Comparison of ENCODE assay signal across 8 cellular contexts in genomic region chr1:208235983-208236761, GRCh38. TPM values are rescaled to one million over a fixed set of nuclear protein-coding genes. Genes with fewer than 3 reads are reported as not detected.
DNase-seq lines count a peak whose midpoint lies in the region; ATAC-seq, FAIRE-seq and TF ChIP-seq lines count a peak whose summit lies in the region.

No MANE protein-coding gene starts in this region.

- no peak for DNase-seq in GM12891 (ENCODE audit: insufficient read length, low spot score)
- DNase-seq in NCI-H2029 (lab: John Stamatoyannopoulos, UW): peak; percentile 21
- DNase-seq in coronary artery (ENCODE audit: low spot score): peak; percentile 88
- no peak for DNase-seq in activated CD4-positive, CD25-positive, alpha-beta regulatory T cell (lab: John Stamatoyannopoulos, UW)
- DNase-seq in OCI-LY7 (ENCODE audit: low spot score): no peak

- intact Hi-C loops in OCI-LY7 (cut with micrococcal nuclease; ENCODE audit: unreplicated experiment): no loop called here

- no peaks in the 10 kb centered on the region for H4K20me1 ChIP-seq in OCI-LY7 (ENCODE audit: insufficient read depth, low read length)

- H3K9me3 ChIP-seq in mucosa of rectum (ENCODE audit: control insufficient read depth in 2 of 2, low read length in 2 of 2): no peaks in the 10 kb centered on the region
- no peaks in the 10 kb centered on the region for H3K9me3 ChIP-seq in OCI-LY7 (ENCODE audit: low read length)

- ATAC-seq in HG03095 (IDR thresholded peaks at IDR 0.05; ENCODE audit: unreplicated experiment): no peak
- ATAC-seq in HG03521 (IDR thresholded peaks at IDR 0.05; ENCODE audit: unreplicated experiment): no peak

- H3K4me1 ChIP-seq in mucosa of rectum (ENCODE audit: control insufficient read depth in 2 of 2, insufficient read depth in 2 of 2, low read length in 2 of 2): peaks cover 60 to 90% of the 10 kb centered on the region in 2 donors
- H3K4me1 ChIP-seq in OCI-LY7 (ENCODE audit: insufficient read depth, low read length, poor library complexity, severe bottlenecking): peaks cover 4% of the 10 kb centered on the region

- TF ChIP-seq POLR2A in GM12891 (IDR thresholded peaks at IDR 0.05; ENCODE audit: low read depth, low read length): no peak

- H3K4me3 ChIP-seq in coronary artery (peak overlapping the region; percentile 49), mucosa of rectum (ENCODE audit: low read length in 2 of 2) (peak overlapping the region; percentile 33 to 42), OCI-LY7 (ENCODE audit: low read depth, low read length, poor library complexity, severe bottlenecking) (no peak overlapping the region)

- peak overlapping the region; percentile 72 to 88 for H3K27ac ChIP-seq in coronary artery
- peak overlapping the region; percentile 75 to 76 for H3K27ac ChIP-seq in mucosa of rectum (ENCODE audit: low read depth in 2 of 2, low read length in 2 of 2)
- H3K27ac ChIP-seq in OCI-LY7 (ENCODE audit: low read depth, low read length, poor library complexity, severe bottlenecking): no peak overlapping the region

- CTCF ChIA-PET in OCI-LY7 (lab: Charles Lee; ENCODE audit: unreplicated experiment): interaction anchor here (0.7 kb wide), 1 partner anchor 9 kb away, joined by 3 read pairs; no protein-coding TSS in a partner anchor

- POLR2A ChIA-PET in OCI-LY7 (lab: Charles Lee): interaction anchor here (2.4 kb wide), 1 partner anchor 48 kb away, joined by 8 read pairs; no protein-coding TSS in a partner anchor

- H3K36me3 ChIP-seq in mucosa of rectum (ENCODE audit: control insufficient read depth in 2 of 2, insufficient read depth in 2 of 2, low read length in 2 of 2) (peaks cover 0 to under 1% of the 10 kb centered on the region in 2 donors), OCI-LY7 (ENCODE audit: insufficient read depth, low read length) (no peaks in the 10 kb centered on the region)

- H3K79me2 ChIP-seq in OCI-LY7 (ENCODE audit: insufficient read depth, low read depth, low read length): no peaks in the 10 kb centered on the region

- FAIRE-seq in GM12891 (lab: Jason Lieb, UNC): peak; percentile 66

- no TSS peak for BruUV-seq in OCI-LY7 (replicated peaks; lab: Mats Ljungman, UMichigan)

- H2AFZ ChIP-seq in OCI-LY7 (ENCODE audit: low read length): no peak overlapping the region

- H3K9ac ChIP-seq in mucosa of rectum (ENCODE audit: low read depth in 1 of 2, low read length in 2 of 2): peak overlapping the region; percentile 27 to 50

- H3K27me3 ChIP-seq in mucosa of rectum (ENCODE audit: control insufficient read depth in 2 of 2, insufficient read depth in 2 of 2, low read length in 2 of 2): no peaks in the 10 kb centered on the region

- H3K4me2 ChIP-seq in OCI-LY7 (ENCODE audit: low read length): no peak overlapping the region

- no peaks in the 10 kb centered on the region for H3K9me2 ChIP-seq in OCI-LY7 (ENCODE audit: insufficient read depth, low read length)

- TF ChIP-seq CTCF in coronary artery (IDR thresholded peaks at IDR 0.05): no peak
- TF ChIP-seq CTCF in OCI-LY7 (conservative IDR thresholded peaks at IDR 0.05; ENCODE audit: low read length): no peak

TF ChIP-seq in GM12891, 5 proteins besides CTCF, POLR2A, EP300 and RAD21:
- TF ChIP-seq PAX5 (IDR thresholded peaks at IDR 0.05; ENCODE audit: insufficient read depth, low read length, severe bottlenecking): no peak
- TF ChIP-seq TAF1 (IDR thresholded peaks at IDR 0.05; ENCODE audit: low read depth, low read length): no peak
- TF ChIP-seq SPI1 (IDR thresholded peaks at IDR 0.05; ENCODE audit: low read depth, low read length): no peak
- no peak for TF ChIP-seq POLR2AphosphoS5 (IDR thresholded peaks at IDR 0.05; ENCODE audit: low read depth, low read length)
- TF ChIP-seq POU2F2 (IDR thresholded peaks at IDR 0.05; ENCODE audit: low read depth, low read length): no peak

RNA-seq across cellular contexts. Expression of gene PLXNA2, which starts 8.0 kb away (rescaled TPM):
- 0.26 TPM for polyA plus RNA-seq in GM12891 (2012; ENCODE audit: low read depth, missing spikeins)
- not detected in 2 replicates for total RNA-seq in OCI-LY7 (2014; rRNA removed; shearing (Covaris generic))
- total RNA-seq in OCI-LY7 (2022): 0.20 and 0.23 TPM in 2 replicates

Comparison
In these comparisons a context has a peak if more than half of its experiments do, and no peak if none do; other contexts are left out.
1. DNase-seq: peak in NCI-H2029 (single experiment) and coronary artery (single experiment); none in GM12891 (single experiment), activated CD4-positive, CD25-positive, alpha-beta regulatory T cell (0 of 4) and OCI-LY7 (single experiment).